In the genomic region with DNA sequence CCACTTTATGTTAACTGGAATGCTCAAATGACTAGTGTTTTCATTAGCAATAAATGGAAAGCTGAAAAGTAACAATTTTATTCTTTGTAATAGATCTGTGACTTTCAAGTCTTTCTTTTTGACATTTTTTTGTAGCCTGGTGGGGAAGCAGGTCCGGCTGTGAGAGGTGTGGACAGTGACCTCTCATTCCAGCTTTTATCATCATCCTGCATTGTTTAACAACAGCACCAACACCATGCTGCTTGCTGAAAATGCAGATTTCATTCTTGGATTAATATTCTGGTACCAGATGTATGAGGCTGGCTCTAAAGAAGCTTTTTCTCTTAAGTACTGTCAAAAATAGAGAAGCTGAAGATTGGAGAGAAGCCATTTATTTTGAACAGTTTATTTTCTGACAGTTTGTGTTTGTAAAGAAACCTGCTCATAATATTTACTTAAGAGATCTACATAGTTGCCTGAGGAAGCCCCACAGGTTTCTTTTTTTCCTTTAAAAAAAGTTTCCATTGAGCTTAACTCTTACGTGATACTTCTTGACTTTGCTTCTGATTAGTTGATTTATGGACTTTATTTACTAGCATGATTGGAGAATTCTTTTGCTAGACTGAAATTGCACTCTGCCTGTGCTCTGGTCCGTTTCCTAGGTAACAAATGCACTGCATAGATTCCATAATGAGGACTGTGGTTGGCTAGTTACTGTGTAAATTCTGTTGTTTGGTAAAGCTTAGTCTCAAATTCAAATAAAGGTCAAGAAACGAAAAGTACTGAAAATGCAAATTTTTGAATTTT, we compare ENCODE assay signal across 13 cellular contexts. TPM values are rescaled to one million over a fixed set of nuclear protein-coding genes. Genes with fewer than 3 reads are reported as not detected.
DNase-seq lines count a peak whose midpoint lies in the region; ATAC-seq, FAIRE-seq and TF ChIP-seq lines count a peak whose summit lies in the region.
"Had no signal": no experiment of that assay in that cellular context is flagged by ENCODE, and none has a peak within 500 bp of the region (broad histone marks: within the 10 kb centered on the region; RNA-seq: fewer than 3 reads in every experiment).

No MANE protein-coding gene starts in this region.

- SMC1A ChIA-PET in GM12878 (lab: Charles Lee; ENCODE audit: uncharacterized antibody, unreplicated experiment), result interaction anchor here (0.9 to 1.5 kb wide), 6 partner anchors 11 to 330 kb away, joined by 3 to 5 read pairs (median 4); no protein-coding TSS in a partner anchor

- no peak for TF ChIP-seq EP300 in GM12878 (IDR thresholded peaks at IDR 0.05; ENCODE audit: borderline replicate concordance in 1 of 2, control insufficient read depth in 1 of 2, low read depth in 2 of 2, low read length in 2 of 2)

- H3K27me3 ChIP-seq in GM12878 (replicated peaks in 1 of 2; ENCODE audit: control insufficient read depth in 2 of 2, insufficient read depth in 2 of 2, low read length in 1 of 2), result no peaks in the 10 kb centered on the region
- H3K27me3 ChIP-seq in SJCRH30, result no peaks in the 10 kb centered on the region

- peak overlapping the region; percentile 44 for H3K27ac Mint-ChIP-seq in nephron progenitor cell
- no peak overlapping the region for H3K27ac Mint-ChIP-seq in activated CD4-positive, alpha-beta T cell treated with anti-CD3 and anti-CD28 coated beads, Interleukin-2, amount 10 ng/mL, durations not matched to agents 24 days and 14 days

- H3K27me3 Mint-ChIP-seq in nephron progenitor cell (ENCODE audit: low read depth, poor library complexity), result no peaks in the 10 kb centered on the region
- H3K27me3 Mint-ChIP-seq in activated CD4-positive, alpha-beta T cell treated with anti-CD3 and anti-CD28 coated beads, Interleukin-2, amount 10 ng/mL, durations not matched to agents 24 days and 14 days, result peaks cover 3% of the 10 kb centered on the region

- H3K36me3 Mint-ChIP-seq in nephron progenitor cell (ENCODE audit: low read depth), result peaks cover 53% of the 10 kb centered on the region
- peaks cover 31% of the 10 kb centered on the region for H3K36me3 Mint-ChIP-seq in activated CD4-positive, alpha-beta T cell treated with anti-CD3 and anti-CD28 coated beads, Interleukin-2, amount 10 ng/mL, durations not matched to agents 24 days and 14 days (ENCODE audit: low read depth)

- H3K9ac ChIP-seq in ES-I3 (ENCODE audit: low read depth, low read length), result peak overlapping the region; percentile 14; the same call in 1 of the 2 replicates
- no peak overlapping the region for H3K9ac ChIP-seq in GM12878 (ENCODE audit: control insufficient read depth, insufficient read depth, low read length)

- no peak overlapping the region; the same call in 1 of the 2 replicates for H3K4me2 ChIP-seq in GM12878 (ENCODE audit: control insufficient read depth, insufficient read depth)

- intact Hi-C loops in GM12878 (cut with micrococcal nuclease; ENCODE audit: unreplicated experiment), result loop anchor here (1.0 to 5.0 kb wide), 2 partner anchors 57 to 330 kb away; no protein-coding TSS in a partner anchor
- intact Hi-C loops in activated CD4-positive, alpha-beta T cell treated with anti-CD3 and anti-CD28 coated beads, Interleukin-2, amount 10 ng/mL, durations not matched to agents 24 days and 14 days (cut with micrococcal nuclease), result loop anchor here (10.0 kb wide), 2 partner anchors 665 to 735 kb away; a partner anchor contains a TSS

- in situ Hi-C loops in GM12878 (cut with MboI), result no loop called here

- H3K4me1 Mint-ChIP-seq in nephron progenitor cell, result peaks cover 46% of the 10 kb centered on the region
- peaks cover 26% of the 10 kb centered on the region for H3K4me1 Mint-ChIP-seq in activated CD4-positive, alpha-beta T cell treated with anti-CD3 and anti-CD28 coated beads, Interleukin-2, amount 10 ng/mL, durations not matched to agents 24 days and 14 days

- TF ChIP-seq CTCF in NB4 (IDR thresholded peaks at IDR 0.05; ENCODE audit: low read depth, low read length) (no peak), GM12878 (IDR thresholded peaks at IDR 0.05 in 2 of 3, conservative IDR thresholded peaks at IDR 0.05 in 1 of 3; ENCODE audit: control insufficient read depth in 2 of 3, extremely low read depth in 1 of 3, insufficient read depth in 1 of 3, low read depth in 3 of 3, low read length in 3 of 3) (no peak), nephron progenitor cell (IDR thresholded peaks at IDR 0.05) (no peak)

- RAD21 ChIA-PET in GM12878 (lab: Charles Lee; ENCODE audit: unreplicated experiment), result interaction anchor here (1.0 kb wide), 1 partner anchor 221 kb away, joined by 3 read pairs; no protein-coding TSS in a partner anchor

- DNase-seq in NB4 (ENCODE audit: low read depth) (no peak), GM12878 (ENCODE audit: low read depth, low spot score) (no peak), nephron progenitor cell (no peak), NCI-H510A (lab: John Stamatoyannopoulos, UW) (no peak), SJCRH30 (no peak)
- DNase-seq in activated CD4-positive, alpha-beta T cell treated with anti-CD3 and anti-CD28 coated beads, Interleukin-2, amount 10 ng/mL, durations not matched to agents 24 days and 14 days, result no peak
- DNase-seq in activated CD4-positive, CD25-positive, alpha-beta regulatory T cell (lab: John Stamatoyannopoulos, UW), result no peak
- DNase-seq: activated CD8-positive, alpha-beta memory T cell treated with anti-CD3 and anti-CD28 coated beads, Interleukin-2, amount 50 U/mL, for 4 hours; amniotic stem cell; NCI-H82; stimulated activated CD4-positive, alpha-beta T cell treated with anti-CD3 and anti-CD28 coated beads, Interleukin-4, amount 100 ng/mL, for 4 hours had no signal

- peaks cover 3% of the 10 kb centered on the region for H3K9me3 ChIP-seq in ES-I3 (ENCODE audit: control insufficient read depth, insufficient read depth, low read length)
- H3K9me3 ChIP-seq in GM12878 (replicated peaks; ENCODE audit: control insufficient read depth, insufficient read depth, low read length), result peaks cover 16% of the 10 kb centered on the region
- H3K9me3 ChIP-seq in SJCRH30 (replicated peaks), result 0 out of 2 replicates have a peak, but pooled peaks cover 7% of the 10 kb centered on the region

- 79% methylated on average over 4 of the region's 4 CpGs for WGBS in GM12878 (ENCODE audit: insufficient coverage, insufficient replicate concordance, low lambda C conversion rate, missing lambda C conversion rate)

- H3K36me3 ChIP-seq in ES-I3 (ENCODE audit: insufficient read depth, low read length) (peaks cover 3% of the 10 kb centered on the region; the same call in 1 of the 2 replicates), GM12878 (ENCODE audit: control insufficient read depth in 2 of 2, insufficient read depth in 2 of 2, low read length in 1 of 2) (peaks cover 0 to 6% of the 10 kb centered on the region in 2 experiments; a peak in 2 of 4 replicates), SJCRH30 (peaks cover 21% of the 10 kb centered on the region)
- H3K36me3 ChIP-seq: thoracic aorta had no signal

- FAIRE-seq in GM12878 (lab: Jason Lieb, UNC), result no peak

- H3K79me2 ChIP-seq in GM12878 (ENCODE audit: control insufficient read depth, insufficient read depth, low read length), result peaks cover 27% of the 10 kb centered on the region

- peaks cover 10% of the 10 kb centered on the region; the same call in 1 of the 2 replicates for H3K4me1 ChIP-seq in ES-I3 (ENCODE audit: insufficient read depth, low read length)
- no peaks in the 10 kb centered on the region for H3K4me1 ChIP-seq in GM12878 (ENCODE audit: control insufficient read depth, insufficient read depth, low read length)
- peaks cover 5% of the 10 kb centered on the region for H3K4me1 ChIP-seq in SJCRH30

- TF ChIP-seq POLR2A in NB4 (IDR thresholded peaks at IDR 0.05; ENCODE audit: extremely low read depth, insufficient read length) (no peak), GM12878 (IDR thresholded peaks at IDR 0.05; ENCODE audit: low read depth, low read length) (no peak)

- no peaks in the 10 kb centered on the region for H4K20me1 ChIP-seq in GM12878 (ENCODE audit: control insufficient read depth, insufficient read depth)

- no peak overlapping the region for H3K27ac ChIP-seq in GM12878 (ENCODE audit: control insufficient read depth, insufficient read depth)
- H3K27ac ChIP-seq in SJCRH30, result no peak overlapping the region

- no peak for TF ChIP-seq RAD21 in GM12878 (IDR thresholded peaks at IDR 0.05; ENCODE audit: insufficient read depth, low read depth, low read length)

- H3K9me3 Mint-ChIP-seq in nephron progenitor cell, result peaks cover 42% of the 10 kb centered on the region
- peaks cover 24% of the 10 kb centered on the region for H3K9me3 Mint-ChIP-seq in activated CD4-positive, alpha-beta T cell treated with anti-CD3 and anti-CD28 coated beads, Interleukin-2, amount 10 ng/mL, durations not matched to agents 24 days and 14 days

- H2AFZ ChIP-seq in GM12878 (ENCODE audit: control insufficient read depth, low read depth, low read length), result no peak overlapping the region

- no TSS peak for BruUV-seq in GM12878 (replicated peaks; lab: Mats Ljungman, UMichigan)

- peak overlapping the region; percentile 12 for H3K4me3 ChIP-seq in NB4 (ENCODE audit: low read depth, low read length)
- H3K4me3 ChIP-seq in GM12878, result no peak overlapping the region
- no peak overlapping the region for H3K4me3 ChIP-seq in SJCRH30
- H3K4me3 ChIP-seq: thoracic aorta had no signal

- ATAC-seq in GM12878, result no peak

- POLR2A ChIA-PET in GM12878 (lab: Charles Lee), result interaction anchor here (1.0 kb wide), 1 partner anchor 9 kb away, joined by 3 read pairs; no protein-coding TSS in a partner anchor

- peak overlapping the region; percentile 97 for H3K4me3 Mint-ChIP-seq in nephron progenitor cell
- H3K4me3 Mint-ChIP-seq in activated CD4-positive, alpha-beta T cell treated with anti-CD3 and anti-CD28 coated beads, Interleukin-2, amount 10 ng/mL, durations not matched to agents 24 days and 14 days, result no peak overlapping the region

- CTCF ChIA-PET in GM12878 (lab: Yijun Ruan, JAX), result interaction anchor here (0.6 to 2.4 kb wide), 9 partner anchors 11 to 377 kb away, joined by 3 to 8 read pairs (median 3); no protein-coding TSS in a partner anchor

RNA-seq across cellular contexts. Expression of a gene that starts 3.4 kb away (rescaled TPM):
- total RNA-seq in GM12878 (2013; cell fraction: nucleolus; rRNA removed), result 21.2 and 21.8 TPM in 2 replicates
- total RNA-seq in GM12878 (2014; rRNA removed), result 3.5 TPM in 2 replicates
- 4.7 and 4.9 TPM in 2 replicates for total RNA-seq in GM12878 (2014; rRNA removed; fragmentation: Illumina TruSeq; extraction: Trizol)
- 7.3 and 8.7 TPM in 2 replicates for total RNA-seq in GM12878 (2021)
- polyA plus RNA-seq in GM12878 (2011; ENCODE audit: low read depth), result 2.4 TPM
- 3.8 and 4.4 TPM in 2 replicates for polyA plus RNA-seq in GM12878 (2011; rRNA removed)
- 4.3 and 5.9 TPM in 2 replicates for polyA plus RNA-seq in GM12878 (2011; cell fraction: cytosol; rRNA removed)
- 6.0 and 7.4 TPM in 2 replicates for polyA plus RNA-seq in GM12878 (2011; cell fraction: nucleus; rRNA removed)
- 3.1 and 3.5 TPM in 2 replicates for polyA plus RNA-seq in GM12878 (2012)
- polyA plus RNA-seq in GM12878 (2014; fragmentation: Illumina TruSeq; extraction: Trizol), result 5.6 and 6.5 TPM in 2 replicates
- under 1 TPM; 0.53 to 0.80 TPM for polyA plus RNA-seq in GM12878 (2014; fragmentation: Nextera tagmentation; extraction: Ambion mirVana)
- 2.4 and 2.5 TPM in 2 replicates for polyA plus RNA-seq in GM12878 (2014; rRNA removed)
- 1 to 10 TPM; 2.8 to 4.6 TPM for polyA plus RNA-seq in GM12878 (2016; fragmentation: Nextera tagmentation; extraction: Ambion mirVana)
- polyA minus RNA-seq in GM12878 (2011; rRNA and poly(A)+ RNA removed), result 24.6 and 36.5 TPM in 2 replicates
- 8.2 and 10.9 TPM in 2 replicates for polyA minus RNA-seq in GM12878 (2011; cell fraction: cytosol; rRNA and poly(A)+ RNA removed)
- 12.3 and 19.9 TPM in 2 replicates for polyA minus RNA-seq in GM12878 (2011; cell fraction: nucleus; rRNA and poly(A)+ RNA removed)
- total RNA-seq in SJCRH30 (2014; rRNA removed; shearing (Covaris generic)), result 16.2 and 17.6 TPM in 2 replicates
- total RNA-seq in activated CD4-positive, alpha-beta T cell treated with anti-CD3 and anti-CD28 coated beads, Interleukin-2, amount 10 ng/mL, durations not matched to agents 24 days and 14 days, result 9.8 and 10.6 TPM in 2 replicates
